ENCODE assay signal across 8 cellular contexts in the genomic region with DNA sequence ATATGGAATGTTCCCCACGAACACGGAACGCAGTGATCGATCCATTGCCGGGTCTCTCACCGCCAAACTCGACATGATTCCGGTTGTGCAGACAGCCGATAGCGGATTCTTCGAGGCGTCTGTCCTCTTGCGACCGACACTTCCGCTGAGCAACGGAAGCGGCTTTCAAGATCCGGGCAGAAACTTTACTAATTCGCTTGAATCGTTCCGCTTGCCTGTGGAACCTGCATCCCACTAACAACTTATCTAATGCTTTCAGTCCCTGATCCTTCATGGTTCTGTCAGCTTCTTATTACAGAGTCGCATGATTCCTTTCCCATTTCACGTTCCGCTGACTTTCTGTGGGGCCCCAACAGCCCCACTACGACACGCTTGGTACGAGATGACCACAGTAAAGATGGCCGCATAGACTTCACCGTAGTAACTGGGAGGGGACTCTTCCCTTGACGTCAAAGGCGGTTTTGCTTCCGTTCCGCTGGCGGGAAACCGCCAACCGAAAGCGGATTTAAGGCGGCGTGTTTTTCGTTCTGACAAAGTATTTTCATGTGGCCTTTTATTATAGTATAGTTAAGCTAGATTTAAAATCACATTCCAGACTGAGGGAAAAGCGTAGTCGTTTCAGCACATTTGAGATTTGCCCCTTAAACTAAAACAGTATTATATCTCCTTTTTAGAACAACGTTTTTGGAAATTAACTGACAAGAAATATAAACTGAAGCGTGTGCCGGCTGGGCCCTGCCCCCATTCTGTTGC. TPM values are rescaled to one million over a fixed set of nuclear protein-coding genes. Genes with fewer than 3 reads are reported as not detected.
DNase-seq lines count a peak whose midpoint lies in the region; ATAC-seq and TF ChIP-seq lines count a peak whose summit lies in the region.

TSS of gene CSTF2T (minus strand) at position 121 of the 753 bp plus-strand sequence. CDS start at position 75, 46 bp downstream.

- in situ Hi-C loops in GM13976 (cut with MboI; ENCODE audit: low sequenced_read_pairs, unreplicated experiment), result no loop called here

- peak within 1 kb of the TSS; percentile 100 for H3K4me3 Mint-ChIP-seq in T-helper 1 cell treated with Interleukin-12 subunit alpha and Interleukin-12 subunit beta and Interleukin-4 antibody, amounts not matched to agents 30 μg/mL and 1 μg/mL, for 36 hours
- peak within 1 kb of the TSS; percentile 98 for H3K4me3 Mint-ChIP-seq in progenitor cell of endocrine pancreas (ENCODE audit: low read depth)

- H3K36me3 ChIP-seq in left ventricle myocardium inferior, result no peaks in the 10 kb centered on the region

- H3K27ac ChIP-seq in left ventricle myocardium inferior (replicated peaks), result peak within 1 kb of the TSS; percentile 95

- H3K4me1 Mint-ChIP-seq in T-helper 1 cell treated with Interleukin-12 subunit alpha and Interleukin-12 subunit beta and Interleukin-4 antibody, amounts not matched to agents 30 μg/mL and 1 μg/mL, for 36 hours (ENCODE audit: low read depth), result peaks cover 52% of the 10 kb centered on the region
- H3K4me1 Mint-ChIP-seq in progenitor cell of endocrine pancreas (ENCODE audit: low read depth), result peaks cover 31% of the 10 kb centered on the region

- H3K9me3 ChIP-seq in left ventricle myocardium inferior (replicated peaks), result no peaks in the 10 kb centered on the region

- peaks cover 13% of the 10 kb centered on the region for H3K9me3 Mint-ChIP-seq in T-helper 1 cell treated with Interleukin-12 subunit alpha and Interleukin-12 subunit beta and Interleukin-4 antibody, amounts not matched to agents 30 μg/mL and 1 μg/mL, for 36 hours
- H3K9me3 Mint-ChIP-seq in progenitor cell of endocrine pancreas (ENCODE audit: low read depth), result no peaks in the 10 kb centered on the region

- no peaks in the 10 kb centered on the region for H3K27me3 Mint-ChIP-seq in T-helper 1 cell treated with Interleukin-12 subunit alpha and Interleukin-12 subunit beta and Interleukin-4 antibody, amounts not matched to agents 30 μg/mL and 1 μg/mL, for 36 hours (ENCODE audit: low read depth)
- no peaks in the 10 kb centered on the region for H3K27me3 Mint-ChIP-seq in progenitor cell of endocrine pancreas

- ATAC-seq in HG02870 (IDR thresholded peaks at IDR 0.05; ENCODE audit: unreplicated experiment), result peak; percentile 90

- no peaks in the 10 kb centered on the region for H3K27me3 ChIP-seq in left ventricle myocardium inferior (ENCODE audit: low read depth)

- H3K4me3 ChIP-seq in left ventricle myocardium inferior, result peak within 1 kb of the TSS; percentile 70

- peaks cover 54% of the 10 kb centered on the region for H3K4me1 ChIP-seq in left ventricle myocardium inferior

- DNase-seq in GM13976 (ENCODE audit: low spot score), result peak; percentile 65
- peak; percentile 86 for DNase-seq in NCI-H146 treated with DMSO at 0.1 percent for 48 hours (lab: John Stamatoyannopoulos, UW; ENCODE audit: unreplicated experiment)
- peak; percentile 89 for DNase-seq in amniotic stem cell (lab: John Stamatoyannopoulos, UW)
- peak; percentile 80 for DNase-seq in left ventricle myocardium inferior
- DNase-seq in progenitor cell of endocrine pancreas (ENCODE audit: low spot score, unreplicated experiment), result peak; percentile 67
- DNase-seq in ureter (ENCODE audit: low spot score), result peak; percentile 93

- intact Hi-C loops in left ventricle myocardium inferior (cut with micrococcal nuclease), result no loop called here

- TF ChIP-seq CTCF in GM13976 (IDR thresholded peaks at IDR 0.05; ENCODE audit: borderline replicate concordance, control extremely low read depth, extremely low read depth, insufficient read depth, missing control alignments) (no peak), left ventricle myocardium inferior (IDR thresholded peaks at IDR 0.05; ENCODE audit: borderline replicate concordance) (no peak), progenitor cell of endocrine pancreas (IDR thresholded peaks at IDR 0.05; ENCODE audit: unreplicated experiment) (no peak)

- peak within 1 kb of the TSS; percentile 100 for H3K27ac Mint-ChIP-seq in T-helper 1 cell treated with Interleukin-12 subunit alpha and Interleukin-12 subunit beta and Interleukin-4 antibody, amounts not matched to agents 30 μg/mL and 1 μg/mL, for 36 hours
- peak within 1 kb of the TSS; percentile 100 for H3K27ac Mint-ChIP-seq in progenitor cell of endocrine pancreas

- peaks cover 48% of the 10 kb centered on the region for H3K36me3 Mint-ChIP-seq in T-helper 1 cell treated with Interleukin-12 subunit alpha and Interleukin-12 subunit beta and Interleukin-4 antibody, amounts not matched to agents 30 μg/mL and 1 μg/mL, for 36 hours (ENCODE audit: low read depth)
- H3K36me3 Mint-ChIP-seq in progenitor cell of endocrine pancreas (ENCODE audit: insufficient read depth), result peaks cover 4% of the 10 kb centered on the region

RNA-seq across cellular contexts. Expression of gene CSTF2T, which starts in this region (rescaled TPM):
- total RNA-seq in left ventricle myocardium inferior (21.7 TPM), progenitor cell of endocrine pancreas (26.7 and 28.7 TPM in 2 replicates), ureter (25.5 TPM)

Comparison
In these comparisons a context has a peak if more than half of its experiments do, and no peak if none do; other contexts are left out.
1. Peak in every context shown above with its lines: DNase-seq, ATAC-seq, H3K4me3 ChIP-seq and H3K27ac ChIP-seq.